8 cellular contexts compared by ENCODE assay signal in the genomic region with DNA sequence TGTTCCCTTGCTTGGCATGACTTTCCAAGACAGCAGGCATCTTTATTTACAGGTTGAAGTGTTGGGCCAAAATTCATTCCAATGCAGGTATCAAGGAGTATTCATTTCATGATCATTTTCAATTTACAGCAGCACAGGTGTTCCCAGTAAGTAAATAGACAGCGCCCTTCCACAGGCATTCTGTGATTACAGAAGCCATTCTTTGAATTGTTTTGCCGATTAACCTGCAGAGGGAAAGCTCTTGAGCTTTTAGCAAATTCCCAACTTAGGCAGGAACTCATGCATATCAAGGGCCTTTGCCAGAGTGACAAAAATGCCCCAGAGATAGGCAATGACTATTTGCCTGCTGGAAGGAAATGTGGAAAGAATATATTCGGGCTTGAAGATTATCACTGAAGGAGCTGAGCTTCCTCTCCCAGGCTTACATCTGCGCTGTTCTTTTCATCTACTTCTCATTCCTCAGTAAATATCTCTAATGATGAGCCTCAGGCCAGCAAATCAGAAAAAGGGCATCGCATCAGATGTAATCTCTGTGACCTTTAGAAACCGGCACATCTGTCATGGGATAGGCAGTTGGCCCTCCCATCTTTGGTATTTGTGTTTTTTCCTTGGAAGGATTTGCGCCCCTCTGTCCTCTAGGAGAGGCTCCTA. TPM values are rescaled to one million over a fixed set of nuclear protein-coding genes. Genes with fewer than 3 reads are reported as not detected.
DNase-seq lines count a peak whose midpoint lies in the region; ATAC-seq, FAIRE-seq and TF ChIP-seq lines count a peak whose summit lies in the region.

No MANE protein-coding gene starts in this region.

- H3K4me1 Mint-ChIP-seq in CD8-positive, alpha-beta T cell (ENCODE audit: low read depth), result peaks cover 87% of the 10 kb centered on the region
- peaks cover 22% of the 10 kb centered on the region for H3K4me1 Mint-ChIP-seq in astrocyte (ENCODE audit: low read depth, unreplicated experiment)

- no peak for FAIRE-seq in astrocyte (lab: Jason Lieb, UNC)

- intact Hi-C loops in CD8-positive, alpha-beta T cell (cut with DNase I, micrococcal nuclease), result loop anchor here (1.0 to 5.0 kb wide), 3 partner anchors 13 to 215 kb away; partner anchors contain the start of gene NFXL1 (in 1 of the 2)

- no peaks in the 10 kb centered on the region for H3K36me3 ChIP-seq in CD8-positive, alpha-beta T cell (ENCODE audit: insufficient read depth, low read length)
- H3K36me3 ChIP-seq in KMS-11 (ENCODE audit: insufficient read depth), result no peaks in the 10 kb centered on the region
- no peaks in the 10 kb centered on the region for H3K36me3 ChIP-seq in astrocyte (ENCODE audit: insufficient read depth, low read length)
- no peaks in the 10 kb centered on the region for H3K36me3 ChIP-seq in muscle layer of duodenum (ENCODE audit: control insufficient read depth in 1 of 2, insufficient read depth in 2 of 2, low read length in 2 of 2)

- H3K9me3 ChIP-seq in CD8-positive, alpha-beta T cell (ENCODE audit: low read length), result no peaks in the 10 kb centered on the region
- H3K9me3 ChIP-seq in astrocyte (ENCODE audit: insufficient read depth, low read depth, low read length), result no peaks in the 10 kb centered on the region
- no peaks in the 10 kb centered on the region for H3K9me3 ChIP-seq in muscle layer of duodenum (ENCODE audit: control insufficient read depth in 1 of 2, low read length in 2 of 2)

- POLR2A ChIA-PET in CD8-positive, alpha-beta T cell (lab: Charles Lee), result interaction anchor here (0.7 to 3.9 kb wide), 2 partner anchors 12 to 36 kb away, joined by 4 to 77 read pairs; no protein-coding TSS in a partner anchor

- no peak for DNase-seq in CD8-positive, alpha-beta T cell
- DNase-seq in astrocyte (ENCODE audit: low read depth), result peak; percentile 2
- DNase-seq in 8988T, result no peak
- DNase-seq in A172 (ENCODE audit: low spot score), result no peak
- DNase-seq in HCEC 1CT, result no peak

- H3K4me3 Mint-ChIP-seq in CD8-positive, alpha-beta T cell, result peak overlapping the region; percentile 91
- H3K4me3 Mint-ChIP-seq in astrocyte (ENCODE audit: unreplicated experiment), result peak overlapping the region; percentile 37

- CTCF ChIA-PET in CD8-positive, alpha-beta T cell (lab: Charles Lee), result interaction anchor here (0.7 to 10.8 kb wide), 10 partner anchors 9 to 216 kb away, joined by 3 to 174 read pairs (median 4); no protein-coding TSS in a partner anchor

- peaks cover 81% of the 10 kb centered on the region for H3K4me1 ChIP-seq in CD8-positive, alpha-beta T cell (ENCODE audit: insufficient read depth, low read length)
- H3K4me1 ChIP-seq in KMS-11 (ENCODE audit: low read depth, poor library complexity, severe bottlenecking) (peaks cover 20% of the 10 kb centered on the region), astrocyte (ENCODE audit: insufficient read depth, low read length) (peaks cover 8% of the 10 kb centered on the region), muscle layer of duodenum (ENCODE audit: control insufficient read depth in 1 of 2, insufficient read depth in 2 of 2, low read length in 2 of 2) (peaks cover 4 to 6% of the 10 kb centered on the region in 2 donors)

- no peaks in the 10 kb centered on the region for H3K27me3 ChIP-seq in CD8-positive, alpha-beta T cell (ENCODE audit: insufficient read depth, low read length)
- H3K27me3 ChIP-seq in KMS-11 (ENCODE audit: insufficient read depth, low read depth) (no peaks in the 10 kb centered on the region), astrocyte (ENCODE audit: insufficient read depth, low read length) (no peaks in the 10 kb centered on the region), muscle layer of duodenum (ENCODE audit: low read depth, low read length) (no peaks in the 10 kb centered on the region)

- peak overlapping the region; percentile 18 for H3K4me3 ChIP-seq in CD8-positive, alpha-beta T cell (ENCODE audit: low read depth, low read length)
- no peak overlapping the region for H3K4me3 ChIP-seq in KMS-11 (IDR thresholded peaks at IDR 0.05; ENCODE audit: insufficient read depth, low read depth, low read length)
- peak overlapping the region; percentile 31 for H3K4me3 ChIP-seq in astrocyte (ENCODE audit: insufficient read depth, low read depth, low read length)
- peak overlapping the region; percentile 37 to 47 for H3K4me3 ChIP-seq in muscle layer of duodenum (ENCODE audit: low read depth in 1 of 2, low read length in 2 of 2)

- H4K20me1 ChIP-seq in KMS-11 (ENCODE audit: insufficient read depth), result no peaks in the 10 kb centered on the region
- no peaks in the 10 kb centered on the region for H4K20me1 ChIP-seq in astrocyte (ENCODE audit: insufficient read depth, low read length)

- peak overlapping the region; percentile 92 for H3K27ac Mint-ChIP-seq in CD8-positive, alpha-beta T cell
- peak overlapping the region; percentile 95 for H3K27ac Mint-ChIP-seq in astrocyte (ENCODE audit: unreplicated experiment)

- no peaks in the 10 kb centered on the region for H3K9me3 Mint-ChIP-seq in CD8-positive, alpha-beta T cell
- peaks cover 3% of the 10 kb centered on the region for H3K9me3 Mint-ChIP-seq in astrocyte (ENCODE audit: unreplicated experiment)

- peak overlapping the region; percentile 33 for H3K27ac ChIP-seq in CD8-positive, alpha-beta T cell (ENCODE audit: low read depth, low read length)
- H3K27ac ChIP-seq in KMS-11 (no peak overlapping the region), astrocyte (ENCODE audit: low read depth, low read length) (peak overlapping the region; percentile 21), muscle layer of duodenum (ENCODE audit: low read length) (no peak overlapping the region)

- no peak for ATAC-seq in CD8-positive, alpha-beta T cell
- ATAC-seq in HG02798 (IDR thresholded peaks at IDR 0.05; ENCODE audit: poor library complexity, unreplicated experiment), result no peak

- no peak for TF ChIP-seq CTCF in CD8-positive, alpha-beta T cell (IDR thresholded peaks at IDR 0.05)
- TF ChIP-seq CTCF in KMS-11 (conservative IDR thresholded peaks at IDR 0.05; ENCODE audit: low read depth, low read length), result no peak
- TF ChIP-seq CTCF in astrocyte (IDR thresholded peaks at IDR 0.05; ENCODE audit: insufficient read depth, low read depth, low read length), result no peak

- no peak overlapping the region for H3K9ac ChIP-seq in KMS-11
- H3K9ac ChIP-seq in astrocyte (ENCODE audit: low read length), result peak overlapping the region; percentile 20

- peak overlapping the region; percentile 75; the same call in 1 of the 2 replicates for H3K4me2 ChIP-seq in KMS-11
- H3K4me2 ChIP-seq in astrocyte (ENCODE audit: low read length), result peak overlapping the region; percentile 77

- peaks cover 66% of the 10 kb centered on the region for H3K36me3 Mint-ChIP-seq in CD8-positive, alpha-beta T cell
- no peaks in the 10 kb centered on the region for H3K36me3 Mint-ChIP-seq in astrocyte (ENCODE audit: low read depth, unreplicated experiment)

- no peak overlapping the region for H2AFZ ChIP-seq in KMS-11 (ENCODE audit: low read depth)
- no peak overlapping the region for H2AFZ ChIP-seq in astrocyte (ENCODE audit: low read depth, low read length)

- no peaks in the 10 kb centered on the region for H3K27me3 Mint-ChIP-seq in CD8-positive, alpha-beta T cell (ENCODE audit: low read depth)
- H3K27me3 Mint-ChIP-seq in astrocyte (ENCODE audit: low read depth, unreplicated experiment), result peaks cover 4% of the 10 kb centered on the region

- H3K79me2 ChIP-seq in KMS-11 (ENCODE audit: insufficient read depth, low read depth), result no peaks in the 10 kb centered on the region
- H3K79me2 ChIP-seq in astrocyte (ENCODE audit: insufficient read depth, low read length), result no peaks in the 10 kb centered on the region

RNA-seq across cellular contexts. Expression of gene TXK, which starts 6.7 kb away (rescaled TPM):
- total RNA-seq in CD8-positive, alpha-beta T cell, result 10 to 100 TPM; 57.3 to 66.3 TPM
- 0.50 TPM in 1 of 2 replicates, not detected in the other for total RNA-seq in astrocyte
- total RNA-seq in A172 (2014; rRNA removed; shearing (Covaris generic)), result not detected in 2 replicates

Comparison
In these comparisons a context has a peak if more than half of its experiments do, and no peak if none do; other contexts are left out.
1. H3K27ac ChIP-seq: peak in CD8-positive, alpha-beta T cell (single experiment) and astrocyte (single experiment); none in KMS-11 (single experiment) and muscle layer of duodenum (single experiment).
2. RNA of gene TXK, which starts 6.7 kb away (total RNA-seq): 57.3 to 66.3 TPM in CD8-positive, alpha-beta T cell; 0.50 TPM in astrocyte and not detected in A172; every median in the first group is over 10 times any median in the second.